In the genomic region with DNA sequence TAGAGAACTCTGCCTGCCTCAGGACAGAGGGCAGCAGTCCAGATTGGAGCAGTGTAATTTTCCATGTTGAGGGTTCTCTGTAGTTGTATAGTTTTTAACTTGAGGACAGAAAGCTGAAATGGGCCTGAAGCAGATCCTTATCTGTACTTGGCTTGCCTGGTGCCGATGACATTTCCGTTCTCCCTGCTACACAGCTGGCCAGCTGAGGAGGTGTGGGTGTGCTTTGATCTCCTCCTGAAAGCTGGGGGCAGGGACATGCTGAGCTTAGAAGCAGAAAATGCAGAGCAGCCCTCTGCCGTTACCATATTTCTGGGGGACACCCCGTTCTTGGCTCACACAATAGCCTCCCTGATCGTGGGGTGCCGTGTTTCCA, we compare ENCODE assay signal across 9 cellular contexts. TPM values are rescaled to one million over a fixed set of nuclear protein-coding genes. Genes with fewer than 3 reads are reported as not detected.
DNase-seq lines count a peak whose midpoint lies in the region; ATAC-seq and FAIRE-seq lines count a peak whose summit lies in the region.
"Had no signal": no experiment of that assay in that cellular context is flagged by ENCODE, and none has a peak within 500 bp of the region (broad histone marks: within the 10 kb centered on the region; RNA-seq: fewer than 3 reads in every experiment).

No MANE protein-coding gene starts in this region.

- H3K27ac Mint-ChIP-seq in activated CD4-positive, alpha-beta memory T cell treated with anti-CD3 and anti-CD28 coated beads for 36 hours, result peak overlapping the region; percentile 4

- CTCF ChIA-PET in activated CD4-positive, alpha-beta memory T cell treated with anti-CD3 and anti-CD28 coated beads for 36 hours (lab: Charles Lee), result interaction anchor here (0.6 to 5.5 kb wide), 5 partner anchors 9 to 167 kb away, joined by 3 to 24 read pairs (median 7); a partner anchor contains a TSS

- intact Hi-C loops in activated CD4-positive, alpha-beta memory T cell treated with anti-CD3 and anti-CD28 coated beads for 36 hours (cut with micrococcal nuclease), result no loop called here
- intact Hi-C loops in posterior vena cava (cut with DNase I), result loop anchor here in 1 of 2 donors (2.0 kb wide), 1 partner anchor 79 kb away; no protein-coding TSS in a partner anchor

- ATAC-seq in HG03469 (IDR thresholded peaks at IDR 0.05; ENCODE audit: unreplicated experiment), result no peak

- no peak overlapping the region for H3K4me3 Mint-ChIP-seq in activated CD4-positive, alpha-beta memory T cell treated with anti-CD3 and anti-CD28 coated beads for 36 hours

- peaks cover 81% of the 10 kb centered on the region for H3K4me1 Mint-ChIP-seq in activated CD4-positive, alpha-beta memory T cell treated with anti-CD3 and anti-CD28 coated beads for 36 hours (ENCODE audit: low read depth)

- FAIRE-seq in HTR-8/SVneo (lab: Jason Lieb, UNC), result no peak

- POLR2A ChIA-PET in activated CD4-positive, alpha-beta memory T cell treated with anti-CD3 and anti-CD28 coated beads for 36 hours (lab: Charles Lee), result interaction anchor here (1.5 kb wide), 1 partner anchor 10 kb away, joined by 5 read pairs; a partner anchor contains a TSS

- H3K36me3 Mint-ChIP-seq in activated CD4-positive, alpha-beta memory T cell treated with anti-CD3 and anti-CD28 coated beads for 36 hours, result peaks cover 12% of the 10 kb centered on the region

- in situ Hi-C loops in G401 (cut with HindIII; ENCODE audit: low sequenced_read_pairs), result no loop called here

- no peaks in the 10 kb centered on the region for H3K27me3 Mint-ChIP-seq in activated CD4-positive, alpha-beta memory T cell treated with anti-CD3 and anti-CD28 coated beads for 36 hours

- DNase-seq in G401 (ENCODE audit: low spot score), result peak; percentile 19
- DNase-seq in activated CD4-positive, alpha-beta memory T cell treated with anti-CD3 and anti-CD28 coated beads for 36 hours, result peak; percentile 61
- DNase-seq in fibroblast of gingiva (ENCODE audit: low read depth), result peak; percentile 22
- peak; percentile 68 for DNase-seq in posterior vena cava (ENCODE audit: low spot score)
- DNase-seq in LoVo (ENCODE audit: low spot score), result no peak
- DNase-seq in HTR-8/SVneo (ENCODE audit: insufficient read length, low spot score), result no peak
- DNase-seq in NCI-H2081 treated with DMSO at 0.1 percent for 48 hours (lab: John Stamatoyannopoulos, UW), result no peak
- DNase-seq: NCI-H510A had no signal

- H3K9me3 Mint-ChIP-seq in activated CD4-positive, alpha-beta memory T cell treated with anti-CD3 and anti-CD28 coated beads for 36 hours, result no peaks in the 10 kb centered on the region

RNA-seq across cellular contexts. Expression of a gene that starts 10.4 kb away (rescaled TPM):
- total RNA-seq in G401 (2014; rRNA removed; shearing (Covaris generic)), result not detected in 2 replicates
- total RNA-seq in activated CD4-positive, alpha-beta memory T cell treated with anti-CD3 and anti-CD28 coated beads for 36 hours, result 10 to 100 TPM; 33.2 to 34.0 TPM
- 10 to 100 TPM; 31.0 to 52.5 TPM for total RNA-seq in posterior vena cava

Comparison
In these comparisons a context has a peak if more than half of its experiments do, and no peak if none do; other contexts are left out.
1. DNase-seq: peak in G401 (single experiment), activated CD4-positive, alpha-beta memory T cell treated with anti-CD3 and anti-CD28 coated beads for 36 hours (single experiment), fibroblast of gingiva (single experiment) and posterior vena cava (single experiment); none in LoVo (single experiment), HTR-8/SVneo (single experiment) and NCI-H2081 treated with DMSO at 0.1 percent for 48 hours (single experiment).
2. RNA of a gene that starts 10.4 kb away (total RNA-seq): 31.0 to 52.5 TPM in posterior vena cava and 33.2 to 34.0 TPM in activated CD4-positive, alpha-beta memory T cell treated with anti-CD3 and anti-CD28 coated beads for 36 hours; not detected in G401; every median in the first group is over 10 times any median in the second.